ENCODE assay signal across 1 cellular context in the genomic region with DNA sequence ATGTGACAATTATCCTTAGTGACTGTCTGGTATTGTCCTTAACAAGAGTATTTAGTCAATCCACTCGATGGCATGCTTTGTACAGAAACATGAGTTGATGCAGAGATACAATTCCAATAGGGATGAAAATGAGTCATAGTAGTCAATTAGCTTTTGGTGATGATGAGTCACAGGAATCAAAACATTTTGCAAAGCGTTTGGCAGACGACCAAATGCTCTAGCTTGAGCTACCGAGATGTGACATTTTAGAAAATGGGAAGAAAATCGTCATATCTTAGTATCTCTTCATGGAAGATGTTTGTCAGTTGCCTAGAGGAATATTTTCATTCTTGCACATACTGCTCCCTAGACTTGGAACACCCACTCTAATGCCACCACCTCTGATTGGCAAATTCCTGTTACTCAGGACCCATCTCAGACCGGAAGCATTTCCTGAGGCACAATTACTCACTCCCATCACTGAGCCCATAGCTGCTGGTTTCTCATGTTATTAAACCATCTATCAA.
TF ChIP-seq lines count a peak whose summit lies in the region.

No MANE protein-coding gene starts in this region.

TF ChIP-seq in K562, 482 proteins besides CTCF, POLR2A, EP300 and RAD21 (continued from another document):
- TF ChIP-seq, protein P1, sequence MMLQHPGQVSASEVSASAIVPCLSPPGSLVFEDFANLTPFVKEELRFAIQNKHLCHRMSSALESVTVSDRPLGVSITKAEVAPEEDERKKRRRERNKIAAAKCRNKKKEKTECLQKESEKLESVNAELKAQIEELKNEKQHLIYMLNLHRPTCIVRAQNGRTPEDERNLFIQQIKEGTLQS (IDR thresholded peaks at IDR 0.05), result peak; percentile 63
- TF ChIP-seq, protein P1 (CRISPR knock-in tag; conservative IDR thresholded peaks at IDR 0.05), result no peak
